ENCODE assay signal across 13 cellular contexts in the genomic region with DNA sequence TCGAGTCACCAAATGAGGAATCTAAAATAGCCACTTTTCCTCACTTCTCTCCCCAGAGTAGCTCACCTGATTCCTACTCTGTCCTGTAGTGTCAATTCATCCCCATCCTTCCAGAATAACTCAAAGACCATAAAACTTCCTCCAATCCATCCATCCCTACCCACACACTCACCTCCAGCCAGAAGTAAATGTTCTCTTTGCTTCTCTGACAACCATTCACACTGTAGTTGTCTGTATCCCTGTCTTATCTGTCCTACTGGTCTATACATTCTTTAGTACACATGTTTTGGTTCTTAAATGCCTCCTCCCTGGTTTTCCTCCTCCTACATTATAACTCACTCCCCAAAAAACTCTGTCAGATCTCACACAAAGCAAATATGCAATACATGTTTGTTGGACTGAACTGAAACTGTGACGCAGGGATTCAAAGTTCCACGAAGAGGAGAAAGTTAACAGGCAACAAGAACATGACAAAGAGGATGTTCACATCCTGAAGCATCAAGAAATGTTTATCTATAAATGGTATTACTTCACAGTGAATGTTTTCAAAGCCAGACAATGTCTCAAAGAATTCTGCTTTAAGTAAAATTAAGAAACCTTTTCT. TPM values are rescaled to one million over a fixed set of nuclear protein-coding genes. Genes with fewer than 3 reads are reported as not detected.
DNase-seq lines count a peak whose midpoint lies in the region; ATAC-seq, FAIRE-seq and TF ChIP-seq lines count a peak whose summit lies in the region.
"Had no signal": no experiment of that assay in that cellular context is flagged by ENCODE, and none has a peak within 500 bp of the region (broad histone marks: within the 10 kb centered on the region; RNA-seq: fewer than 3 reads in every experiment).

No MANE protein-coding gene starts in this region.

- ATAC-seq in activated T-cell treated with anti-CD3 and anti-CD28 coated beads, Interleukin-2, amount 50 U/mL, for 4 hours: peak; percentile 10 to 32
- ATAC-seq: HCT116 had no signal

- no peak for TF ChIP-seq POLR2A in thyroid gland (IDR thresholded peaks at IDR 0.05)

- H3K9ac ChIP-seq in keratinocyte (ENCODE audit: control insufficient read depth, extremely low read depth, insufficient read depth, low read length): no peak overlapping the region

- no peak for DNase-seq in activated T-cell treated with anti-CD3 and anti-CD28 coated beads, Interleukin-2, amount 50 U/mL, for 4 hours
- DNase-seq in activated T-cell treated with anti-CD3 and anti-CD28 coated beads, Interleukin-2, amount 50 U/mL, for 48 hours: no peak
- no peak for DNase-seq in keratinocyte (ENCODE audit: low read depth, low spot score)
- DNase-seq in thyroid gland: no peak
- no peak for DNase-seq in NCI-H524 (lab: John Stamatoyannopoulos, UW)
- DNase-seq in NCI-H226: no peak
- DNase-seq in H4 (ENCODE audit: low spot score): no peak
- DNase-seq: C1 segment of cervical spinal cord had no signal

- peaks cover under 1% of the 10 kb centered on the region for H3K36me3 Mint-ChIP-seq in activated T-cell treated with anti-CD3 and anti-CD28 coated beads, Interleukin-2, amount 50 U/mL, for 4 hours (ENCODE audit: insufficient read depth)
- H3K36me3 Mint-ChIP-seq: brain had no signal

- intact Hi-C loops in thyroid gland (cut with DNase I): no loop called here

- H3K4me1 Mint-ChIP-seq in activated T-cell treated with anti-CD3 and anti-CD28 coated beads, Interleukin-2, amount 50 U/mL, for 4 hours (ENCODE audit: low read depth): peaks cover 25% of the 10 kb centered on the region

- peaks cover 3% of the 10 kb centered on the region for H3K9me1 ChIP-seq in keratinocyte (ENCODE audit: control insufficient read depth, extremely low read depth, insufficient read depth, low read length)

- H3K27me3 Mint-ChIP-seq in activated T-cell treated with anti-CD3 and anti-CD28 coated beads, Interleukin-2, amount 50 U/mL, for 4 hours (ENCODE audit: low read depth): no peaks in the 10 kb centered on the region
- H3K27me3 Mint-ChIP-seq: brain had no signal

- H3K4me3 ChIP-seq in keratinocyte (ENCODE audit: control insufficient read depth in 2 of 3, extremely low read depth in 1 of 3, insufficient read depth in 2 of 3, low read depth in 1 of 3, low read length in 3 of 3) (no peak overlapping the region), thyroid gland (replicated peaks in 1 of 3) (no peak overlapping the region)
- H3K4me3 ChIP-seq: skin epidermis had no signal

- H3K4me1 ChIP-seq in keratinocyte (ENCODE audit: control insufficient read depth, extremely low read depth, insufficient read depth, low read length) (peaks cover 30% of the 10 kb centered on the region), thyroid gland (peaks cover 55 to 70% of the 10 kb centered on the region in 2 donors)

- FAIRE-seq in keratinocyte (lab: Jason Lieb, UNC): no peak
- FAIRE-seq: HTR-8/SVneo had no signal

- WGBS in adipose tissue, 3 donors: 47 to 51% (median 48%) methylated on average over 3 of the region's 3 CpGs
- 72 to 77% methylated on average over 3 of the region's 3 CpGs for WGBS in thyroid gland, 2 donors

- dilution Hi-C loops in keratinocyte (cut with MboI; ENCODE audit: extremely low pct_ligation_motif_present, low sequenced_read_pairs): no loop called here

- no peak overlapping the region for H3K4me3 Mint-ChIP-seq in activated T-cell treated with anti-CD3 and anti-CD28 coated beads, Interleukin-2, amount 50 U/mL, for 4 hours
- H3K4me3 Mint-ChIP-seq: brain had no signal

- peak overlapping the region; percentile 11 for H3K27ac ChIP-seq in adipose tissue (ENCODE audit: low read depth, low read length)
- H3K27ac ChIP-seq in keratinocyte (ENCODE audit: control insufficient read depth, insufficient read depth, low read length): no peak overlapping the region
- H3K27ac ChIP-seq in thyroid gland: peak overlapping the region in 2 of 3 donors; percentile 0 to 22

- peaks cover 79% of the 10 kb centered on the region for H3K79me2 ChIP-seq in keratinocyte (ENCODE audit: control insufficient read depth, insufficient read depth, low read length)

- H3K27me3 ChIP-seq in keratinocyte (ENCODE audit: control insufficient read depth, extremely low read depth, insufficient read depth, low read length) (no peaks in the 10 kb centered on the region), thyroid gland (no peaks in the 10 kb centered on the region)

- H3K9me3 ChIP-seq in keratinocyte (ENCODE audit: control insufficient read depth, low read depth, low read length) (no peaks in the 10 kb centered on the region), thyroid gland (no peaks in the 10 kb centered on the region)

- TF ChIP-seq CTCF in keratinocyte (optimal IDR thresholded peaks at IDR 0.05 in 1 of 3, IDR thresholded peaks at IDR 0.05 in 1 of 3, conservative IDR thresholded peaks at IDR 0.05 in 1 of 3; ENCODE audit: extremely low read depth in 1 of 3, insufficient read depth in 2 of 3, low read length in 3 of 3) (no peak), thyroid gland (IDR thresholded peaks at IDR 0.05) (no peak)

- H3K36me3 ChIP-seq in keratinocyte (ENCODE audit: control insufficient read depth in 2 of 2, extremely low read depth in 1 of 2, insufficient read depth in 2 of 2, low read length in 2 of 2) (peaks cover 0 to 2% of the 10 kb centered on the region in 2 experiments), thyroid gland (no peaks in the 10 kb centered on the region)

- H3K4me2 ChIP-seq in keratinocyte (ENCODE audit: control insufficient read depth, extremely low read depth, insufficient read depth, low read depth, low read length): peak overlapping the region; percentile 46

- no peak overlapping the region for H2AFZ ChIP-seq in keratinocyte (ENCODE audit: control insufficient read depth, low read length)

- H3K9me3 Mint-ChIP-seq in activated T-cell treated with anti-CD3 and anti-CD28 coated beads, Interleukin-2, amount 50 U/mL, for 4 hours: no peaks in the 10 kb centered on the region
- H3K9me3 Mint-ChIP-seq: brain had no signal

- peaks cover 4% of the 10 kb centered on the region for H4K20me1 ChIP-seq in keratinocyte (ENCODE audit: control insufficient read depth, extremely low read depth, insufficient read depth, low read length)

RNA-seq across cellular contexts. Expression of a gene that starts 11.0 kb away (rescaled TPM):
- total RNA-seq in activated T-cell treated with anti-CD3 and anti-CD28 coated beads, Interleukin-2, amount 50 U/mL, for 4 hours: 10 to 100 TPM; 60.9 to 89.1 (median 79.1) TPM
- polyA plus RNA-seq in adipose tissue (10 to 100 TPM in 2 of 3 donors, 1 to 10 TPM in 1; 6.4 to 13.9 (median 12.0) TPM), keratinocyte (14.8 to 22.5 TPM (median 16.4 TPM) in 3 replicates)
- polyA plus RNA-seq in keratinocyte (2011; ENCODE audit: low read depth): 41.4 TPM
- 9.5 and 11.4 TPM in 2 replicates for polyA plus RNA-seq in keratinocyte (2011; cell fraction: cytosol; rRNA removed)
- 24.7 and 28.4 TPM in 2 replicates for polyA plus RNA-seq in keratinocyte (2011; cell fraction: nucleus; rRNA removed)
- 10.2 and 12.0 TPM in 2 replicates for polyA plus RNA-seq in keratinocyte (2012; ENCODE audit: low replicate concordance)
- 31.2 to 77.1 TPM (median 45.8 TPM) in 3 replicates for polyA minus RNA-seq in keratinocyte
- 18.0 TPM for polyA minus RNA-seq in keratinocyte (2011; cell fraction: cytosol; rRNA and poly(A)+ RNA removed)
- polyA minus RNA-seq in keratinocyte (2011; cell fraction: nucleus; rRNA and poly(A)+ RNA removed): 20.2 and 40.4 TPM in 2 replicates
- total RNA-seq in thyroid gland: 10 to 100 TPM; 58.2 to 98.0 (median 76.1) TPM
- 22.1 and 38.5 TPM in 2 replicates for total RNA-seq in H4 (2014; rRNA removed; shearing (Covaris generic))
